In the genomic region with DNA sequence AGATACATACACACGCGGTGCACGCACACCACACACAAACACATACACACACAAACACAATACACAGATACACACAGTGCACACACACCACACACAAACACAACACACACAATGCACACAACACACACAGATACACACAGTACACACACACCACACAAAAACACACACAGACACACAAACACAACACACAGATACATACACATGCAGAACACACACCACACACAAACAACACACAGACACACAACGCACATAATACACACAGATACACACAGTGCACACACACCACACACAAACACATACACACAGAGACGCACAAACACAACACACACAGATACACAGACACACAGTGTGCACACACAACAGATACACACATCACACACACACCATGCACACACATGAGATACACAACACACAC, we compare ENCODE assay signal across 1 cellular context.
TF ChIP-seq lines count a peak whose summit lies in the region.

No MANE protein-coding gene starts in this region.

TF ChIP-seq in IMR-90, 13 proteins besides CTCF, POLR2A, EP300 and RAD21:
- no peak for TF ChIP-seq RCOR1 (IDR thresholded peaks at IDR 0.05; ENCODE audit: insufficient replicate concordance, low read length)
- TF ChIP-seq CHD1 (IDR thresholded peaks at IDR 0.05; ENCODE audit: low read depth, low read length): no peak
- TF ChIP-seq, protein P1, sequence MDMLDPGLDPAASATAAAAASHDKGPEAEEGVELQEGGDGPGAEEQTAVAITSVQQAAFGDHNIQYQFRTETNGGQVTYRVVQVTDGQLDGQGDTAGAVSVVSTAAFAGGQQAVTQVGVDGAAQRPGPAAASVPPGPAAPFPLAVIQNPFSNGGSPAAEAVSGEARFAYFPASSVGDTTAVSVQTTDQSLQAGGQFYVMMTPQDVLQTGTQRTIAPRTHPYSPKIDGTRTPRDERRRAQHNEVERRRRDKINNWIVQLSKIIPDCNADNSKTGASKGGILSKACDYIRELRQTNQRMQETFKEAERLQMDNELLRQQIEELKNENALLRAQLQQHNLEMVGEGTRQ (IDR thresholded peaks at IDR 0.05; ENCODE audit: low read depth, low read length): no peak
- TF ChIP-seq NFE2L2 (IDR thresholded peaks at IDR 0.05; ENCODE audit: low read depth, low read length): no peak
- TF ChIP-seq, protein P2, sequence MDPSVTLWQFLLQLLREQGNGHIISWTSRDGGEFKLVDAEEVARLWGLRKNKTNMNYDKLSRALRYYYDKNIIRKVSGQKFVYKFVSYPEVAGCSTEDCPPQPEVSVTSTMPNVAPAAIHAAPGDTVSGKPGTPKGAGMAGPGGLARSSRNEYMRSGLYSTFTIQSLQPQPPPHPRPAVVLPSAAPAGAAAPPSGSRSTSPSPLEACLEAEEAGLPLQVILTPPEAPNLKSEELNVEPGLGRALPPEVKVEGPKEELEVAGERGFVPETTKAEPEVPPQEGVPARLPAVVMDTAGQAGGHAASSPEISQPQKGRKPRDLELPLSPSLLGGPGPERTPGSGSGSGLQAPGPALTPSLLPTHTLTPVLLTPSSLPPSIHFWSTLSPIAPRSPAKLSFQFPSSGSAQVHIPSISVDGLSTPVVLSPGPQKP (IDR thresholded peaks at IDR 0.05; ENCODE audit: borderline replicate concordance, low read depth, low read length): no peak
- no peak for TF ChIP-seq FOS (IDR thresholded peaks at IDR 0.05; ENCODE audit: low read depth, low read length)
- TF ChIP-seq BHLHE40 (IDR thresholded peaks at IDR 0.05; ENCODE audit: low read depth, low read length): no peak
- TF ChIP-seq MAZ (IDR thresholded peaks at IDR 0.05; ENCODE audit: borderline replicate concordance, low read depth, low read length): no peak
- TF ChIP-seq MXI1 (IDR thresholded peaks at IDR 0.05; ENCODE audit: borderline replicate concordance, low read depth, low read length): no peak
- no peak for TF ChIP-seq RFX5 (IDR thresholded peaks at IDR 0.05; ENCODE audit: low read depth, low read length)
- no peak for TF ChIP-seq CEBPB (IDR thresholded peaks at IDR 0.05; ENCODE audit: low read depth, low read length)
- no peak for TF ChIP-seq SMC3 (IDR thresholded peaks at IDR 0.05; ENCODE audit: low read depth, low read length)
- TF ChIP-seq MAFK (IDR thresholded peaks at IDR 0.05; ENCODE audit: low read depth, low read length): no peak
